8 cellular contexts compared by ENCODE assay signal in the genomic region with DNA sequence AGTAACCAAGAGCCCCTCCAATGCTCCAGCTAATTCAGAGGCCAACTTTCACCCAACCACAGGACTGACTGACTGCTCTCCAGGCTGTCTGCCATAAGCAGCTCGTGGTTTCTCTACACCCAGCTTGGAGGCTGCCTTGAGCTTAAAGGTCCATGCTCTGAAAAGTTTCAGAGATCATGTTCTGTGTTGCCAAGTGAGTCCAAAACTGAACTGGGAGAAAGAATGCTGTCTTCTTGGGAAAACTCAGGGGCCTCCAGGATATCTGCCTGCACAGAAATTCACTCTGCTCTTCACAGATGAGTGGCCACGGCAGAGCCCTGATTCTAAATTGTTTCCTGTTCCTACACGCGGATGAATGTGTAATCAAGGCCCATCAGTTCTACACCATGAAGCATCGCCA. TPM values are rescaled to one million over a fixed set of nuclear protein-coding genes. Genes with fewer than 3 reads are reported as not detected.
DNase-seq lines count a peak whose midpoint lies in the region; ATAC-seq and TF ChIP-seq lines count a peak whose summit lies in the region.

No MANE protein-coding gene starts in this region.

- peak overlapping the region; percentile 99 for H3K27ac Mint-ChIP-seq in T-helper 17 cell

- peaks cover 29% of the 10 kb centered on the region for H3K4me1 ChIP-seq in GM23248 (ENCODE audit: insufficient read depth)
- peaks cover 5 to 95% (median 32%) of the 10 kb centered on the region in 12 donors for H3K4me1 ChIP-seq in heart left ventricle

- WGBS in GM23248 (ENCODE audit: low coverage in 1 of 2, low lambda C conversion rate in 2 of 2, missing lambda C conversion rate in 2 of 2), 2 experiments = 75 to 76% methylated on average over 5 of the region's 5 CpGs
- 35 to 45% (median 40%) methylated on average over 5 of the region's 5 CpGs for WGBS in heart left ventricle, 4 donors

- TF ChIP-seq CTCF in heart left ventricle (IDR thresholded peaks at IDR 0.05) = no peak

- H3K36me3 ChIP-seq in GM23248 (ENCODE audit: low read depth) (0 out of 2 replicates have a peak, but pooled peaks cover 5% of the 10 kb centered on the region), heart left ventricle (no peaks in the 10 kb centered on the region)

- no peaks in the 10 kb centered on the region for H3K36me3 Mint-ChIP-seq in T-helper 17 cell (ENCODE audit: low read depth)

- H3K27ac ChIP-seq in GM23248 (no peak overlapping the region), heart left ventricle (peak overlapping the region in 11 of 12 donors; percentile 10 to 95 (median 37))

- intact Hi-C loops in heart left ventricle (cut with DNase I) = loop anchor here in 1 of 10 donors (10.0 kb wide), 1 partner anchor 283 kb away; a partner anchor contains a TSS

- no peaks in the 10 kb centered on the region for H3K9me3 ChIP-seq in GM23248 (ENCODE audit: low read depth)
- no peaks in the 10 kb centered on the region for H3K9me3 ChIP-seq in T-helper 17 cell (ENCODE audit: control insufficient read depth, low read length, poor library complexity, severe bottlenecking)
- H3K9me3 ChIP-seq in heart left ventricle = no peaks in the 10 kb centered on the region

- no peaks in the 10 kb centered on the region for H4K20me1 ChIP-seq in GM23248 (ENCODE audit: insufficient read depth)

- no peak overlapping the region for H2AFZ ChIP-seq in GM23248

- no peaks in the 10 kb centered on the region for H3K27me3 Mint-ChIP-seq in T-helper 17 cell

- ATAC-seq in T-helper 17 cell (no peak), heart left ventricle (peak; percentile 53 to 78 (median 74)), GM21786 (IDR thresholded peaks at IDR 0.05; ENCODE audit: unreplicated experiment) (no peak), GM21447 (IDR thresholded peaks at IDR 0.05; ENCODE audit: unreplicated experiment) (no peak), HG02981 (IDR thresholded peaks at IDR 0.05; ENCODE audit: unreplicated experiment) (no peak)

- H3K4me1 Mint-ChIP-seq in T-helper 17 cell = peaks cover 60% of the 10 kb centered on the region

- in situ Hi-C loops in GM23248 (cut with MboI) = no loop called here

- peak overlapping the region; percentile 3 for H3K4me2 ChIP-seq in GM23248 (ENCODE audit: unreplicated experiment)

- no peak for TF ChIP-seq POLR2A in heart left ventricle (IDR thresholded peaks at IDR 0.05)

- H3K4me3 ChIP-seq in GM23248 (no peak overlapping the region), heart left ventricle (no peak overlapping the region)

- H3K27me3 ChIP-seq in GM23248 (replicated peaks; ENCODE audit: insufficient read depth) (no peaks in the 10 kb centered on the region), heart left ventricle (no peaks in the 10 kb centered on the region)

- peaks cover 8% of the 10 kb centered on the region; the same call in 1 of the 2 replicates for H3F3A ChIP-seq in GM23248 (ENCODE audit: insufficient read depth)

- H3K4me3 Mint-ChIP-seq in T-helper 17 cell = peak overlapping the region; percentile 82

- peak; percentile 57 for DNase-seq in GM23248
- DNase-seq in T-helper 17 cell = no peak
- no peak for DNase-seq in heart left ventricle
- DNase-seq in stimulated activated CD8-positive, alpha-beta memory T cell treated with anti-CD3 and anti-CD28 coated beads, Interleukin-4, amount 100 ng/mL, for 48 hours = peak; percentile 63
- no peak for DNase-seq in NCI-H748 (lab: John Stamatoyannopoulos, UW; ENCODE audit: unreplicated experiment)

- H3K9ac ChIP-seq in GM23248 = no peak overlapping the region

- no peaks in the 10 kb centered on the region for H3K9me2 ChIP-seq in GM23248 (ENCODE audit: insufficient read depth)

- H3K79me2 ChIP-seq in GM23248 (ENCODE audit: insufficient read depth) = peaks cover 91% of the 10 kb centered on the region

RNA-seq across cellular contexts. Expression of a gene that starts 51.1 kb away (rescaled TPM):
- 29.2 and 33.9 TPM in 2 replicates for total RNA-seq in GM23248 (2014; rRNA removed; shearing (Covaris generic))
- polyA plus RNA-seq in GM23248 (2016; fragmentation: Nextera tagmentation; extraction: Ambion mirVana) (19.5 and 19.8 TPM in 2 replicates), heart left ventricle (10 to 100 TPM in 1 of 2 donors, 1 to 10 TPM in 1; 1.9 to 12.8 TPM)
- total RNA-seq in T-helper 17 cell (10 to 100 TPM; 75.8 to 84.8 TPM), heart left ventricle (10 to 100 TPM in 6 of 9 donors, 1 to 10 TPM in 3; 6.1 to 21.6 (median 10.9) TPM)

Comparison
In these comparisons a context has a peak if more than half of its experiments do, and no peak if none do; other contexts are left out.
1. DNase-seq: peak in GM23248 (single experiment) and stimulated activated CD8-positive, alpha-beta memory T cell treated with anti-CD3 and anti-CD28 coated beads, Interleukin-4, amount 100 ng/mL, for 48 hours (single experiment); none in T-helper 17 cell (0 of 3), heart left ventricle (0 of 5) and NCI-H748 (single experiment).
2. ATAC-seq: peak in heart left ventricle (4 of 4); none in T-helper 17 cell (single experiment), GM21786 (single experiment), GM21447 (single experiment) and HG02981 (single experiment).